In genomic region chr4:48068182-48068581, GRCh38 we compare ENCODE assay signal across 35 cellular contexts. TPM values are rescaled to one million over a fixed set of nuclear protein-coding genes. Genes with fewer than 3 reads are reported as not detected.
"Had no signal": no experiment of that assay in that cellular context is flagged by ENCODE, and none has a peak within 500 bp of the region (broad histone marks: within the 10 kb centered on the region; RNA-seq: fewer than 3 reads in every experiment).

No MANE protein-coding gene starts in this region.

- H3K27ac ChIP-seq: brain microvascular endothelial cell, Peyer's patch, SJSA1, VCaP had no signal

- H3K9me3 ChIP-seq: Peyer's patch, SJSA1, SK-N-SH had no signal

- H3K36me3 ChIP-seq: brain microvascular endothelial cell, Peyer's patch, SJSA1 had no signal

- H3K4me3 ChIP-seq: Peyer's patch, SJSA1 had no signal

- H3K4me3 Mint-ChIP-seq: activated B cell treated with CpG ODN at 0.5 μM for 24 hours; activated CD4-positive, alpha-beta memory T cell treated with anti-CD3 and anti-CD28 coated beads for 36 hours; activated CD8-positive, alpha-beta memory T cell treated with anti-CD3 and anti-CD28 coated beads, Interleukin-2, amount 10 ng/mL, durations not matched to agents 7 days and 5 days had no signal

- H3K27me3 Mint-ChIP-seq: activated B cell treated with CpG ODN at 0.5 μM for 24 hours; activated CD4-positive, alpha-beta memory T cell treated with anti-CD3 and anti-CD28 coated beads for 36 hours; activated CD8-positive, alpha-beta memory T cell treated with anti-CD3 and anti-CD28 coated beads, Interleukin-2, amount 10 ng/mL, durations not matched to agents 7 days and 5 days had no signal

- ATAC-seq: activated CD8-positive, alpha-beta memory T cell treated with anti-CD3 and anti-CD28 coated beads, Interleukin-2, amount 10 ng/mL, durations not matched to agents 7 days and 5 days; PC-3 had no signal

- H3K4me1 Mint-ChIP-seq: activated B cell treated with CpG ODN at 0.5 μM for 24 hours had no signal

- H3K9ac ChIP-seq: SK-N-SH had no signal

- DNase-seq: activated B cell treated with CpG ODN at 0.5 μM for 24 hours; activated CD4-positive, alpha-beta memory T cell treated with anti-CD3 and anti-CD28 coated beads for 36 hours; activated CD4-positive, alpha-beta T cell treated with anti-CD3 and anti-CD28 coated beads for 4 hours; activated CD4-positive, alpha-beta T cell treated with anti-CD3 and anti-CD28 coated beads, Interleukin-2, amount 50 U/mL, for 1 hour; activated CD4-positive, CD25-positive, alpha-beta regulatory T cell treated with anti-CD3 and anti-CD28 coated beads, Interleukin-2, amount 50 U/mL, for 72 hours; activated CD8-positive, alpha-beta memory T cell treated with anti-CD3 and anti-CD28 coated beads for 24 hours; activated CD8-positive, alpha-beta memory T cell treated with anti-CD3 and anti-CD28 coated beads, Interleukin-2, amount 10 ng/mL, durations not matched to agents 7 days and 5 days; activated CD8-positive, alpha-beta memory T cell treated with anti-CD3 and anti-CD28 coated beads, Interleukin-2, amount 50 U/mL, for 48 hours; activated effector memory CD4-positive, alpha-beta T cell treated with Interleukin-2 at 50 U/mL for 16 hours; activated naive CD4-positive, alpha-beta T cell treated with anti-CD3 and anti-CD28 coated beads, Interleukin-2, amount 50 U/mL, for 16 hours; activated T-cell treated with anti-CD3 and anti-CD28 coated beads, Interleukin-2, amount 50 U/mL, for 48 hours; amniotic stem cell; aorta; brain microvascular endothelial cell; central memory CD4-positive, alpha-beta T cell; KG1; MM.1S; NCI-H1092; NCI-H1436 treated with DMSO at 0.1 percent for 48 hours; NCI-H1694 treated with DMSO at 0.1 percent for 48 hours; NCI-H2029; NCI-H345; NCI-H524 treated with DMSO at 0.1 percent for 48 hours; PC-3; Peyer's patch; RPMI8226; SHP77 treated with DMSO at 0.1 percent for 48 hours; T-helper 1 cell; T-helper 2 cell; T-helper 9 cell had no signal

- H3K27me3 ChIP-seq: brain microvascular endothelial cell, Peyer's patch, SJSA1 had no signal

- H3K4me1 ChIP-seq: Peyer's patch had no signal

- H3K9me3 Mint-ChIP-seq: activated B cell treated with CpG ODN at 0.5 μM for 24 hours; activated CD4-positive, alpha-beta memory T cell treated with anti-CD3 and anti-CD28 coated beads for 36 hours had no signal

- H3K4me2 ChIP-seq: SK-N-SH had no signal

- H3K27ac Mint-ChIP-seq: activated B cell treated with CpG ODN at 0.5 μM for 24 hours; activated CD4-positive, alpha-beta memory T cell treated with anti-CD3 and anti-CD28 coated beads for 36 hours; activated CD8-positive, alpha-beta memory T cell treated with anti-CD3 and anti-CD28 coated beads, Interleukin-2, amount 10 ng/mL, durations not matched to agents 7 days and 5 days had no signal

- H3K9me2 ChIP-seq: SK-N-SH had no signal

RNA-seq across cellular contexts. Expression of gene CNGA1, which starts 51.7 kb away (rescaled TPM):
- total RNA-seq: activated B cell treated with CpG ODN at 0.5 μM for 24 hours; activated CD8-positive, alpha-beta memory T cell treated with anti-CD3 and anti-CD28 coated beads, Interleukin-2, amount 10 ng/mL, durations not matched to agents 7 days and 5 days; chondrocyte; LHCN-M2; SJSA1 had no signal
